1 cellular context compared by ENCODE assay signal in the genomic region with DNA sequence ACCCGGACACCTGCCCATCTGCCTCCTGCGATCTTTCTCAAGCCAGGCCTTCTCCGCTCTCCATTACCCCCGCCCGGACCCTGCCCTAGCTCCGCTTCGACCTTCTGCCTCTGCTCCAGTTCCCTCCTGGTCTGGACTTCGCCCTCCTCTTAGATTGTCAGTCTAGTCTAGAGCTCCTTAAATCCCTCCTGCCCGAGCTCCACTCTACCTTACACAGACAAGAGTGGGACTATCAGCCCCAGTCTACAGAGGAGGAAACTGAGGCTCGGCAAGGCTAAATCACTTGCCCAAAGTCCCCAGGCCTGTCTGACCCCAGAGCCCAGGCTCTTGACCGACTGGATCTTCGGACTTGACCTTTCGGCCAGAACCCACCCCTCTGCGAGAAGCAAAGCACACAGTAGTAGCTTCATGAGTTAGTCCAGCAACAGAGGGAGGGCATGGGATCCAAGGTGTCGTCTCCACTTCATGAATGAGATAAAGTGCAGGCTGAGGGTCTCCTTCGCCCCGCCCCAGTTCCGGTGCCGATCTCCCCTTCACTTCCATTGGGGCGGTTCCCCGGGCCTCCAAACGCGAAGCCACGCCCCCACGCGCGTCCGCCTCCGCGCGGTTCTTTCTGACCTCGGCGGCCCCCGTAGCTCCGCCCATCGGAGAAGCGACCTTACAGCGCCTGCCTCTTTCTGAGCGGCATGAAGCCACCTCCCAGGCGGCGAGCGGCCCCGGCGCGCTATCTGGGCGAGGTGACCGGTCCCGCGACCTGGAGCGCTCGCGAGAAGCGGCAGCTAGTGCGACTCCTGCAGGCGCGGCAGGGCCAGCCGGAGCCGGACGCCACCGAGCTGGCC.
TF ChIP-seq lines count a peak whose summit lies in the region.

A gene with protein sequence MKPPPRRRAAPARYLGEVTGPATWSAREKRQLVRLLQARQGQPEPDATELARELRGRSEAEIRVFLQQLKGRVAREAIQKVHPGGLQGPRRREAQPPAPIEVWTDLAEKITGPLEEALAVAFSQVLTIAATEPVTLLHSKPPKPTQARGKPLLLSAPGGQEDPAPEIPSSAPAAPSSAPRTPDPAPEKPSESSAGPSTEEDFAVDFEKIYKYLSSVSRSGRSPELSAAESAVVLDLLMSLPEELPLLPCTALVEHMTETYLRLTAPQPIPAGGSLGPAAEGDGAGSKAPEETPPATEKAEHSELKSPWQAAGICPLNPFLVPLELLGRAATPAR (plus strand): TSS at position 658 of the 839 bp plus-strand sequence. CDS start 29 bp downstream, at position 687.

TF ChIP-seq in SK-N-SH treated with all-trans-retinoic acid at 6 μM for 48 hours, 23 proteins besides CTCF, POLR2A, EP300 and RAD21 (continued from another document):
- TF ChIP-seq, protein P1, sequence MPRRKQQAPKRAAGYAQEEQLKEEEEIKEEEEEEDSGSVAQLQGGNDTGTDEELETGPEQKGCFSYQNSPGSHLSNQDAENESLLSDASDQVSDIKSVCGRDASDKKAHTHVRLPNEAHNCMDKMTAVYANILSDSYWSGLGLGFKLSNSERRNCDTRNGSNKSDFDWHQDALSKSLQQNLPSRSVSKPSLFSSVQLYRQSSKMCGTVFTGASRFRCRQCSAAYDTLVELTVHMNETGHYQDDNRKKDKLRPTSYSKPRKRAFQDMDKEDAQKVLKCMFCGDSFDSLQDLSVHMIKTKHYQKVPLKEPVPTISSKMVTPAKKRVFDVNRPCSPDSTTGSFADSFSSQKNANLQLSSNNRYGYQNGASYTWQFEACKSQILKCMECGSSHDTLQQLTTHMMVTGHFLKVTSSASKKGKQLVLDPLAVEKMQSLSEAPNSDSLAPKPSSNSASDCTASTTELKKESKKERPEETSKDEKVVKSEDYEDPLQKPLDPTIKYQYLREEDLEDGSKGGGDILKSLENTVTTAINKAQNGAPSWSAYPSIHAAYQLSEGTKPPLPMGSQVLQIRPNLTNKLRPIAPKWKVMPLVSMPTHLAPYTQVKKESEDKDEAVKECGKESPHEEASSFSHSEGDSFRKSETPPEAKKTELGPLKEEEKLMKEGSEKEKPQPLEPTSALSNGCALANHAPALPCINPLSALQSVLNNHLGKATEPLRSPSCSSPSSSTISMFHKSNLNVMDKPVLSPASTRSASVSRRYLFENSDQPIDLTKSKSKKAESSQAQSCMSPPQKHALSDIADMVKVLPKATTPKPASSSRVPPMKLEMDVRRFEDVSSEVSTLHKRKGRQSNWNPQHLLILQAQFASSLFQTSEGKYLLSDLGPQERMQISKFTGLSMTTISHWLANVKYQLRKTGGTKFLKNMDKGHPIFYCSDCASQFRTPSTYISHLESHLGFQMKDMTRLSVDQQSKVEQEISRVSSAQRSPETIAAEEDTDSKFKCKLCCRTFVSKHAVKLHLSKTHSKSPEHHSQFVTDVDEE (CRISPR knock-in tag; IDR thresholded peaks at IDR 0.05), result no peak
- TF ChIP-seq, protein P2, sequence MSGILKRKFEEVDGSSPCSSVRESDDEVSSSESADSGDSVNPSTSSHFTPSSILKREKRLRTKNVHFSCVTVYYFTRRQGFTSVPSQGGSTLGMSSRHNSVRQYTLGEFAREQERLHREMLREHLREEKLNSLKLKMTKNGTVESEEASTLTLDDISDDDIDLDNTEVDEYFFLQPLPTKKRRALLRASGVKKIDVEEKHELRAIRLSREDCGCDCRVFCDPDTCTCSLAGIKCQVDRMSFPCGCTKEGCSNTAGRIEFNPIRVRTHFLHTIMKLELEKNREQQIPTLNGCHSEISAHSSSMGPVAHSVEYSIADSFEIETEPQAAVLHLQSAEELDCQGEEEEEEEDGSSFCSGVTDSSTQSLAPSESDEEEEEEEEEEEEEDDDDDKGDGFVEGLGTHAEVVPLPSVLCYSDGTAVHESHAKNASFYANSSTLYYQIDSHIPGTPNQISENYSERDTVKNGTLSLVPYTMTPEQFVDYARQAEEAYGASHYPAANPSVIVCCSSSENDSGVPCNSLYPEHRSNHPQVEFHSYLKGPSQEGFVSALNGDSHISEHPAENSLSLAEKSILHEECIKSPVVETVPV (CRISPR knock-in tag; IDR thresholded peaks at IDR 0.05), result no peak
- TF ChIP-seq ZC3H10 (CRISPR knock-in tag; IDR thresholded peaks at IDR 0.05), result no peak
- no peak for TF ChIP-seq BACH2 (CRISPR knock-in tag; IDR thresholded peaks at IDR 0.05; ENCODE audit: borderline replicate concordance)
- TF ChIP-seq, protein P3, sequence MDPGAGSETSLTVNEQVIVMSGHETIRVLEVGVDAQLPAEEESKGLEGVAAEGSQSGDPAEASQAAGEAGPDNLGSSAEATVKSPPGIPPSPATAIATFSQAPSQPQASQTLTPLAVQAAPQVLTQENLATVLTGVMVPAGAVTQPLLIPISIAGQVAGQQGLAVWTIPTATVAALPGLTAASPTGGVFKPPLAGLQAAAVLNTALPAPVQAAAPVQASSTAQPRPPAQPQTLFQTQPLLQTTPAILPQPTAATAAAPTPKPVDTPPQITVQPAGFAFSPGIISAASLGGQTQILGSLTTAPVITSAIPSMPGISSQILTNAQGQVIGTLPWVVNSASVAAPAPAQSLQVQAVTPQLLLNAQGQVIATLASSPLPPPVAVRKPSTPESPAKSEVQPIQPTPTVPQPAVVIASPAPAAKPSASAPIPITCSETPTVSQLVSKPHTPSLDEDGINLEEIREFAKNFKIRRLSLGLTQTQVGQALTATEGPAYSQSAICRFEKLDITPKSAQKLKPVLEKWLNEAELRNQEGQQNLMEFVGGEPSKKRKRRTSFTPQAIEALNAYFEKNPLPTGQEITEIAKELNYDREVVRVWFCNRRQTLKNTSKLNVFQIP (CRISPR knock-in tag; IDR thresholded peaks at IDR 0.05; ENCODE audit: borderline replicate concordance, low read depth), result no peak
- TF ChIP-seq ZFP3 (CRISPR knock-in tag; IDR thresholded peaks at IDR 0.05), result no peak
- no peak for TF ChIP-seq ZFP30 (CRISPR knock-in tag; IDR thresholded peaks at IDR 0.05)
